Comparison of ENCODE assay signal across 12 cellular contexts in genomic region chr18:12279781-12280531, GRCh38. TPM values are rescaled to one million over a fixed set of nuclear protein-coding genes. Genes with fewer than 3 reads are reported as not detected.
DNase-seq lines count a peak whose midpoint lies in the region; FAIRE-seq and TF ChIP-seq lines count a peak whose summit lies in the region.
"Had no signal": no experiment of that assay in that cellular context is flagged by ENCODE, and none has a peak within 500 bp of the region (broad histone marks: within the 10 kb centered on the region; RNA-seq: fewer than 3 reads in every experiment).

No MANE protein-coding gene starts in this region.

- peak; percentile 26 for FAIRE-seq in astrocyte (lab: Jason Lieb, UNC)

- peak overlapping the region; percentile 88 for H3K4me2 ChIP-seq in astrocyte (ENCODE audit: low read length)

- H3K36me3 ChIP-seq in astrocyte (ENCODE audit: insufficient read depth, low read length): no peaks in the 10 kb centered on the region
- no peaks in the 10 kb centered on the region for H3K36me3 ChIP-seq in cardiac muscle cell
- H3K36me3 ChIP-seq in uterus: no peaks in the 10 kb centered on the region

- TF ChIP-seq POLR2A in uterus (IDR thresholded peaks at IDR 0.05): no peak

- H2AFZ ChIP-seq in astrocyte (ENCODE audit: low read depth, low read length): peak overlapping the region; percentile 49

- H3K9ac ChIP-seq in astrocyte (ENCODE audit: low read length): peak overlapping the region; percentile 90

- no peaks in the 10 kb centered on the region for H3K27me3 Mint-ChIP-seq in astrocyte (ENCODE audit: low read depth, unreplicated experiment)
- H3K27me3 Mint-ChIP-seq in osteocyte (ENCODE audit: unreplicated experiment): no peaks in the 10 kb centered on the region

- H3K27ac ChIP-seq in astrocyte (ENCODE audit: low read depth, low read length) (peak overlapping the region; percentile 94), cardiac muscle cell (peak overlapping the region; percentile 100), uterus (peak overlapping the region; percentile 97 to 99)

- no peak for DNase-seq in astrocyte (ENCODE audit: low read depth)
- DNase-seq in cardiac muscle cell (ENCODE audit: low read depth in 1 of 2, low spot score in 1 of 2): no peak
- no peak for DNase-seq in osteocyte (ENCODE audit: extremely low spot score, unreplicated experiment)
- DNase-seq in uterus: no peak
- DNase-seq in UCSD-AML1 (lab: John Stamatoyannopoulos, UW; ENCODE audit: unreplicated experiment): no peak
- DNase-seq in COR-L47 (lab: John Stamatoyannopoulos, UW): no peak
- no peak for DNase-seq in hippocampal formation (lab: John Stamatoyannopoulos, UW)
- DNase-seq: activated naive CD4-positive, alpha-beta T cell; DMS53 had no signal

- H3K27me3 ChIP-seq in astrocyte (ENCODE audit: insufficient read depth, low read length) (no peaks in the 10 kb centered on the region), cardiac muscle cell (no peaks in the 10 kb centered on the region), uterus (no peaks in the 10 kb centered on the region)

- no peaks in the 10 kb centered on the region for H3K36me3 Mint-ChIP-seq in astrocyte (ENCODE audit: low read depth, unreplicated experiment)
- no peaks in the 10 kb centered on the region for H3K36me3 Mint-ChIP-seq in osteocyte (ENCODE audit: unreplicated experiment)

- intact Hi-C loops in uterus (cut with DNase I; ENCODE audit: low total_unique reads): loop anchor here (10.0 kb wide), 1 partner anchor 95 kb away; the partner anchor contains the start of gene AFG3L2

- TF ChIP-seq CTCF in astrocyte (IDR thresholded peaks at IDR 0.05; ENCODE audit: insufficient read depth, low read depth, low read length) (no peak), cardiac muscle cell (IDR thresholded peaks at IDR 0.05; ENCODE audit: low read depth, low read length) (no peak), osteocyte (IDR thresholded peaks at IDR 0.05) (no peak), uterus (IDR thresholded peaks at IDR 0.05) (no peak)

- H3K79me2 ChIP-seq in astrocyte (ENCODE audit: insufficient read depth, low read length): peaks cover 14% of the 10 kb centered on the region

- peak overlapping the region; percentile 81 for H3K4me3 Mint-ChIP-seq in astrocyte (ENCODE audit: unreplicated experiment)
- H3K4me3 Mint-ChIP-seq in osteocyte (ENCODE audit: unreplicated experiment): no peak overlapping the region

- H3K4me1 Mint-ChIP-seq in astrocyte (ENCODE audit: low read depth, unreplicated experiment) (peaks cover 40% of the 10 kb centered on the region), osteocyte (ENCODE audit: unreplicated experiment) (peaks cover 53% of the 10 kb centered on the region)

- peaks cover 47% of the 10 kb centered on the region for H3K4me1 ChIP-seq in astrocyte (ENCODE audit: insufficient read depth, low read length)
- peaks cover 38% of the 10 kb centered on the region for H3K4me1 ChIP-seq in cardiac muscle cell (ENCODE audit: low read depth)
- H3K4me1 ChIP-seq in uterus: peaks cover 5 to 24% of the 10 kb centered on the region in 2 donors

- no peaks in the 10 kb centered on the region for H3K9me3 Mint-ChIP-seq in astrocyte (ENCODE audit: unreplicated experiment)
- no peaks in the 10 kb centered on the region for H3K9me3 Mint-ChIP-seq in osteocyte (ENCODE audit: unreplicated experiment)

- peak overlapping the region; percentile 9 for H3K4me3 ChIP-seq in astrocyte (ENCODE audit: insufficient read depth, low read depth, low read length)
- no peak overlapping the region for H3K4me3 ChIP-seq in cardiac muscle cell
- peak overlapping the region; percentile 42 to 44 for H3K4me3 ChIP-seq in uterus

- H3K9me3 ChIP-seq in astrocyte (ENCODE audit: insufficient read depth, low read depth, low read length) (no peaks in the 10 kb centered on the region), cardiac muscle cell (ENCODE audit: low read depth) (no peaks in the 10 kb centered on the region), uterus (no peaks in the 10 kb centered on the region)

- H4K20me1 ChIP-seq in astrocyte (ENCODE audit: insufficient read depth, low read length): no peaks in the 10 kb centered on the region

- H3K27ac Mint-ChIP-seq in astrocyte (ENCODE audit: unreplicated experiment) (peak overlapping the region; percentile 97), osteocyte (ENCODE audit: unreplicated experiment) (peak overlapping the region; percentile 99)

RNA-seq across cellular contexts. Expression of gene CIDEA, which starts 25.8 kb away (rescaled TPM):
- total RNA-seq in astrocyte: 0.43 TPM in 1 of 2 replicates, not detected in the other
- total RNA-seq in cardiac muscle cell: not detected in 2 replicates
- not detected in 2 replicates for polyA plus RNA-seq in cardiac muscle cell
- not detected in 2 replicates for total RNA-seq in osteocyte
- total RNA-seq in uterus: not detected
- total RNA-seq: left lobe of liver, NCI-H460, ureter had no signal

RNA-seq across cellular contexts. Expression of gene TUBB6, which starts 28.1 kb away (rescaled TPM):
- total RNA-seq in astrocyte: 485 and 528 TPM in 2 replicates
- total RNA-seq in cardiac muscle cell: 212 and 450 TPM in 2 replicates
- 185 and 240 TPM in 2 replicates for polyA plus RNA-seq in cardiac muscle cell
- 116 and 118 TPM in 2 replicates for total RNA-seq in osteocyte
- 100 to 1,000 TPM; 222 to 456 (median 280) TPM for total RNA-seq in uterus
